10 cellular contexts compared by ENCODE assay signal in the genomic region with DNA sequence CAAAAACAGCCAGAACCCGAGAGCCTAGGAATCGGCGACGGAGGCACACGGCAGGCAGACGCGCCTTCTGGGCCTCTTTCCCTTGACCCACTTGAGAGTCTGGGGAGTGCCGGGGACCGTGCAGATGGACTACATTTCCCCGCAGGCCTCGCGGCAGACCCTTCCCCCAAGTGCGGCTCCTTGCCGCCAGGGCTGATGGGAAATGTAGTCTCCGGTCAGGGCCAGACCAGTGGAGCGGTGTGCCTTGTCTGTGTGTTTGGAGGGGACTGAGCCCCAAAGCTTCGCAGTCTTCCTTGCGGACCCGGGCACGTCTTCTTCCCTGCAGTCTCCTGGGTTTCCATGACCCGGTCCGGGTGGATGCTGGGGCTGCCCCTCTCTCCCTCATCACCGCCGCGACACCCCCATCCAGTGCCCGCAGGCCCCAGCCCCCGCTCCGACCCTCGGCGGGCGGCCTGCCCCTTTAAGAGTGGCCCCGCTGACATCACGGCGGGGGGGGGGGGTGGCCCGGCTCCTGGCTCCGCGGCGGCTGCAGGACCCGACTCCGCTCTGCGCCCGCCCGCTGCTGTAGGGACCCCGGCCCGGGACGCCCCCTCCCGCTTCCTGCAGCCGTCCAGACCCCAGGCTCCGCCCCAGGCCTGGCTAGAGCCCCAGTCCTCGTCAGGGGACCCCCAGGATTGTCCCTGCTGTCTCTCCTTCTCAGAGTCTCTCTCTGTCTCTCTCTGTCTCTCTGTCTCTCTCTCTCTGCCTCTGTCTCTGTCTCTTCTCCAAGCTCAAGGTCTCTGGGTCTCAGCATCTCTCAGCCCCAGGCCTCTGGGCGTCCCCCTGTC. TPM values are rescaled to one million over a fixed set of nuclear protein-coding genes. Genes with fewer than 3 reads are reported as not detected.
A peak's percentile ranks its signal among the peaks of the same experiment; 100 is the strongest.
DNase-seq lines count a peak whose midpoint lies in the region; ATAC-seq, FAIRE-seq and TF ChIP-seq lines count a peak whose summit lies in the region.
"Had no signal": no experiment of that assay in that cellular context is flagged by ENCODE, and none has a peak within 500 bp of the region (broad histone marks: within the 10 kb centered on the region; RNA-seq: fewer than 3 reads in every experiment).

No MANE protein-coding gene starts in this region.

- 5% methylated on average over 43 of the region's 51 CpGs for WGBS in K562 (ENCODE audit: insufficient coverage, low coverage, missing lambda C conversion rate)

- peaks cover 13 to 51% of the 10 kb centered on the region in 2 experiments; a peak in 3 of 5 replicates for H3K27me3 ChIP-seq in K562 (ENCODE audit: control insufficient read depth in 2 of 2, insufficient read depth in 2 of 2, low read length in 2 of 2)

- peaks cover 3% of the 10 kb centered on the region for H3K9me1 ChIP-seq in K562 (ENCODE audit: control insufficient read depth, insufficient read depth, low read length)

- peak; percentile 3 for DNase-seq in NCI-H146 (lab: John Stamatoyannopoulos, UW)
- no peak for DNase-seq in NCI-H146 treated with DMSO at 0.1 percent for 48 hours (lab: John Stamatoyannopoulos, UW; ENCODE audit: unreplicated experiment)
- DNase-seq in T-helper 2 cell, result peak in 3 of 5 experiments; percentile 11 to 54 (median 33)
- peak; percentile 57 to 77 (median 68) for DNase-seq in K562 (ENCODE audit: extremely low read depth in 1 of 4, low spot score in 3 of 4)
- peak; percentile 88 for DNase-seq in inferior parietal cortex (ENCODE audit: extremely low spot score)
- DNase-seq in stimulated activated CD4-positive, alpha-beta T cell treated with anti-CD3 and anti-CD28 coated beads, Interleukin-4, amount 100 ng/mL, for 24 hours, result peak; percentile 55
- no peak for DNase-seq in DMS153 (lab: John Stamatoyannopoulos, UW)
- no peak for DNase-seq in NCI-H2107 (lab: John Stamatoyannopoulos, UW)

- CTCF ChIA-PET in K562 (lab: Yijun Ruan, JAX; ENCODE audit: low intra/inter-chr PET ratio), result no interaction called here

- peak overlapping the region in 1 of 2 experiments; percentile 45; a peak in 1 of 4 replicates for H3K9ac ChIP-seq in K562 (ENCODE audit: insufficient read depth in 1 of 2, low read depth in 2 of 2, low read length in 2 of 2)

- peaks cover 0 to 27% of the 10 kb centered on the region in 2 experiments; a peak in 2 of 5 replicates for H3K4me1 ChIP-seq in K562 (replicated peaks in 1 of 2; ENCODE audit: control insufficient read depth in 2 of 2, insufficient read depth in 2 of 2, low read length in 2 of 2)

- H3K79me2 ChIP-seq in K562 (ENCODE audit: control insufficient read depth, insufficient read depth, low read length), result no peaks in the 10 kb centered on the region

- no peak for TF ChIP-seq EP300 in K562 (IDR thresholded peaks at IDR 0.05; ENCODE audit: low read length)

- H3K36me3 ChIP-seq in K562 (ENCODE audit: control insufficient read depth, insufficient read depth, low read length), result no peaks in the 10 kb centered on the region

- H2AFZ ChIP-seq in K562 (ENCODE audit: low read depth, low read length), result no peak overlapping the region

- peaks cover 10% of the 10 kb centered on the region for H4K20me1 ChIP-seq in K562 (replicated peaks; ENCODE audit: control insufficient read depth, insufficient read depth, low read length)

- no TSS peak for BruUV-seq in K562 (replicated peaks; lab: Mats Ljungman, UMichigan)

- POLR2A ChIA-PET in K562 (lab: Yijun Ruan, JAX), result interaction anchor here (0.6 kb wide), 2 partner anchors 9 to 17 kb away, joined by 3 to 5 read pairs; no protein-coding TSS in a partner anchor

- TF ChIP-seq RAD21 in K562 (CRISPR knock-in tag; conservative IDR thresholded peaks at IDR 0.05 in 1 of 2, IDR thresholded peaks at IDR 0.05 in 1 of 2), result no peak

- ATAC-seq in K562, result peak; percentile 97

- no peak for TF ChIP-seq POLR2A in K562 (conservative IDR thresholded peaks at IDR 0.05)

- in situ Hi-C loops in K562 (cut with MboI), result no loop called here

- H3K4me2 ChIP-seq in K562 (ENCODE audit: insufficient read depth, low read length), result no peak overlapping the region

- peak; percentile 93 for FAIRE-seq in K562 (lab: Jason Lieb, UNC)

- TF ChIP-seq CTCF in K562 (IDR thresholded peaks at IDR 0.05 in 2 of 3, conservative IDR thresholded peaks at IDR 0.05 in 1 of 3; ENCODE audit: insufficient read depth in 2 of 3, low read depth in 1 of 3, low read length in 3 of 3), result no peak

- no peak overlapping the region for H3K27ac ChIP-seq in K562 (ENCODE audit: extremely low read depth, low read depth, low read length)
- H3K27ac ChIP-seq: C4-2B had no signal

- no peak overlapping the region for H3K4me3 ChIP-seq in K562

- intact Hi-C loops in K562 (cut with micrococcal nuclease), result loop anchor here (5.0 kb wide), 1 partner anchor 114 kb away; no protein-coding TSS in a partner anchor

- H3K9me3 ChIP-seq in K562 (replicated peaks; ENCODE audit: control insufficient read depth, insufficient read depth, low read depth, low read length), result no peaks in the 10 kb centered on the region

RNA-seq across cellular contexts. Expression of gene CACNG7, which starts 0.8 kb away (rescaled TPM):
- total RNA-seq in K562 (2011; cell fraction: chromatin; rRNA removed; ENCODE audit: low replicate concordance), result not detected in 2 replicates
- total RNA-seq in K562 (2011; cell fraction: nucleolus; rRNA removed), result not detected in 2 replicates
- not detected in 2 replicates for total RNA-seq in K562 (2011; cell fraction: nucleoplasm; rRNA removed)
- total RNA-seq in K562 (2014; rRNA removed) (not detected in 2 replicates), K562 (2014; rRNA removed; fragmentation: Illumina TruSeq; extraction: Trizol) (not detected in 2 replicates), K562 (2015; rRNA removed; fragmentation: Illumina TruSeq; extraction: Trizol) (not detected in 2 replicates), K562 (2021) (not detected in 2 replicates)
- polyA plus RNA-seq in K562 (2011; rRNA removed) (not detected in 2 replicates), K562 (2014; fragmentation: Illumina TruSeq; extraction: Trizol) (not detected in 2 replicates), K562 (2014; fragmentation: Nextera tagmentation; extraction: Ambion mirVana) (not detected), K562 (2014; rRNA removed) (not detected in 2 replicates)
- not detected in 2 replicates for polyA plus RNA-seq in K562 (2011; cell fraction: cytosol; rRNA removed)
- polyA plus RNA-seq in K562 (2011; cell fraction: nucleus; rRNA removed), result not detected in 2 replicates
- polyA plus RNA-seq in K562 (2012), result not detected in 2 replicates
- polyA minus RNA-seq in K562 (2011; rRNA and poly(A)+ RNA removed), result not detected in 2 replicates
- not detected in 2 replicates for polyA minus RNA-seq in K562 (2011; cell fraction: cytosol; rRNA and poly(A)+ RNA removed)
- polyA minus RNA-seq in K562 (2011; cell fraction: nucleus; rRNA and poly(A)+ RNA removed), result not detected in 2 replicates
- total RNA-seq: T-helper 1 cell treated with Interleukin-12 subunit alpha and Interleukin-12 subunit beta and Interleukin-4 antibody, amounts not matched to agents 30 ng/mL and 1 ng/mL, for 36 hours had no signal

RNA-seq across cellular contexts. Expression of gene PRKCG, which starts 26.3 kb away (rescaled TPM):
- 0.12 and 0.32 TPM in 2 replicates for total RNA-seq in K562 (2011; cell fraction: chromatin; rRNA removed; ENCODE audit: low replicate concordance)
- not detected in 2 replicates for total RNA-seq in K562 (2011; cell fraction: nucleolus; rRNA removed)
- 0.23 TPM in 1 of 2 replicates, not detected in the other for total RNA-seq in K562 (2011; cell fraction: nucleoplasm; rRNA removed)
- total RNA-seq in K562 (2014; rRNA removed) (not detected in 2 replicates), K562 (2014; rRNA removed; fragmentation: Illumina TruSeq; extraction: Trizol) (not detected in 2 replicates), K562 (2015; rRNA removed; fragmentation: Illumina TruSeq; extraction: Trizol) (not detected in 2 replicates), K562 (2021) (0.09 TPM in 1 of 2 replicates, not detected in the other)
- polyA plus RNA-seq in K562 (2011; rRNA removed) (0.04 TPM in 1 of 2 replicates, not detected in the other), K562 (2014; fragmentation: Illumina TruSeq; extraction: Trizol) (not detected in 2 replicates), K562 (2014; fragmentation: Nextera tagmentation; extraction: Ambion mirVana) (not detected), K562 (2014; rRNA removed) (not detected in 2 replicates)
- not detected in 2 replicates for polyA plus RNA-seq in K562 (2011; cell fraction: cytosol; rRNA removed)
- 0.06 and 0.20 TPM in 2 replicates for polyA plus RNA-seq in K562 (2011; cell fraction: nucleus; rRNA removed)
- 0.08 TPM in 2 replicates for polyA plus RNA-seq in K562 (2012)
- not detected in 2 replicates for polyA minus RNA-seq in K562 (2011; rRNA and poly(A)+ RNA removed)
- not detected in 2 replicates for polyA minus RNA-seq in K562 (2011; cell fraction: cytosol; rRNA and poly(A)+ RNA removed)
- 0.13 TPM in 1 of 2 replicates, not detected in the other for polyA minus RNA-seq in K562 (2011; cell fraction: nucleus; rRNA and poly(A)+ RNA removed)

RNA-seq across cellular contexts. Expression of gene MYADM, which starts 40.6 kb away (rescaled TPM):
- total RNA-seq in K562 (2011; cell fraction: chromatin; rRNA removed; ENCODE audit: low replicate concordance), result 19.5 and 22.5 TPM in 2 replicates
- total RNA-seq in K562 (2011; cell fraction: nucleolus; rRNA removed), result 18.0 and 24.3 TPM in 2 replicates
- 33.9 and 53.6 TPM in 2 replicates for total RNA-seq in K562 (2011; cell fraction: nucleoplasm; rRNA removed)
- total RNA-seq in K562 (2014; rRNA removed) (4.5 and 14.4 TPM in 2 replicates), K562 (2014; rRNA removed; fragmentation: Illumina TruSeq; extraction: Trizol) (6.7 and 7.1 TPM in 2 replicates), K562 (2015; rRNA removed; fragmentation: Illumina TruSeq; extraction: Trizol) (14.4 and 16.0 TPM in 2 replicates), K562 (2021) (65.5 and 70.3 TPM in 2 replicates)
- polyA plus RNA-seq in K562 (2011; rRNA removed) (5.6 and 17.2 TPM in 2 replicates), K562 (2014; fragmentation: Illumina TruSeq; extraction: Trizol) (26.1 and 44.1 TPM in 2 replicates), K562 (2014; fragmentation: Nextera tagmentation; extraction: Ambion mirVana) (10 to 100 TPM; 10.4 to 24.8 TPM), K562 (2014; rRNA removed) (18.5 and 19.5 TPM in 2 replicates)
- 20.7 and 50.3 TPM in 2 replicates for polyA plus RNA-seq in K562 (2011; cell fraction: cytosol; rRNA removed)
- 12.1 and 19.9 TPM in 2 replicates for polyA plus RNA-seq in K562 (2011; cell fraction: nucleus; rRNA removed)
- 35.3 and 47.6 TPM in 2 replicates for polyA plus RNA-seq in K562 (2012)
- 5.0 and 5.5 TPM in 2 replicates for polyA minus RNA-seq in K562 (2011; rRNA and poly(A)+ RNA removed)
- polyA minus RNA-seq in K562 (2011; cell fraction: cytosol; rRNA and poly(A)+ RNA removed), result 24.6 and 31.3 TPM in 2 replicates
- 3.1 and 4.2 TPM in 2 replicates for polyA minus RNA-seq in K562 (2011; cell fraction: nucleus; rRNA and poly(A)+ RNA removed)

RNA-seq across cellular contexts. Expression of gene CACNG8, which starts 54.4 kb away (rescaled TPM):
- total RNA-seq in K562 (2011; cell fraction: chromatin; rRNA removed; ENCODE audit: low replicate concordance), result not detected in 2 replicates
- not detected in 2 replicates for total RNA-seq in K562 (2011; cell fraction: nucleolus; rRNA removed)
- not detected in 2 replicates for total RNA-seq in K562 (2011; cell fraction: nucleoplasm; rRNA removed)
- total RNA-seq in K562 (2014; rRNA removed), result 0.05 TPM in 1 of 2 replicates, not detected in the other
- not detected in 2 replicates for total RNA-seq in K562 (2014; rRNA removed; fragmentation: Illumina TruSeq; extraction: Trizol)
- not detected in 2 replicates for total RNA-seq in K562 (2015; rRNA removed; fragmentation: Illumina TruSeq; extraction: Trizol)
- 0.02 TPM in 1 of 2 replicates, not detected in the other for total RNA-seq in K562 (2021)
- not detected in 2 replicates for polyA plus RNA-seq in K562 (2011; rRNA removed)
- not detected in 2 replicates for polyA plus RNA-seq in K562 (2011; cell fraction: cytosol; rRNA removed)
- polyA plus RNA-seq in K562 (2011; cell fraction: nucleus; rRNA removed), result not detected in 2 replicates
- polyA plus RNA-seq in K562 (2012), result 0.01 and 0.03 TPM in 2 replicates
- not detected in 2 replicates for polyA plus RNA-seq in K562 (2014; fragmentation: Illumina TruSeq; extraction: Trizol)
- not detected for polyA plus RNA-seq in K562 (2014; fragmentation: Nextera tagmentation; extraction: Ambion mirVana)
- not detected in 2 replicates for polyA plus RNA-seq in K562 (2014; rRNA removed)
- polyA minus RNA-seq in K562 (2011; rRNA and poly(A)+ RNA removed), result not detected in 2 replicates
- not detected in 2 replicates for polyA minus RNA-seq in K562 (2011; cell fraction: cytosol; rRNA and poly(A)+ RNA removed)
- not detected in 2 replicates for polyA minus RNA-seq in K562 (2011; cell fraction: nucleus; rRNA and poly(A)+ RNA removed)
- total RNA-seq: T-helper 1 cell treated with Interleukin-12 subunit alpha and Interleukin-12 subunit beta and Interleukin-4 antibody, amounts not matched to agents 30 ng/mL and 1 ng/mL, for 36 hours had no signal

Comparison
In these comparisons a context has a peak if more than half of its experiments do, and no peak if none do; other contexts are left out.
1. DNase-seq: peak in NCI-H146 (single experiment), T-helper 2 cell (3 of 5), K562 (4 of 4), inferior parietal cortex (single experiment) and stimulated activated CD4-positive, alpha-beta T cell treated with anti-CD3 and anti-CD28 coated beads, Interleukin-4, amount 100 ng/mL, for 24 hours (single experiment); none in NCI-H146 treated with DMSO at 0.1 percent for 48 hours (single experiment), DMS153 (single experiment) and NCI-H2107 (single experiment).